9 cellular contexts compared by ENCODE assay signal in genomic region chrX:153925387-153925738, GRCh38. TPM values are rescaled to one million over a fixed set of nuclear protein-coding genes. Genes with fewer than 3 reads are reported as not detected.
DNase-seq lines count a peak whose midpoint lies in the region; ATAC-seq and TF ChIP-seq lines count a peak whose summit lies in the region.
"Had no signal": no experiment of that assay in that cellular context is flagged by ENCODE, and none has a peak within 500 bp of the region (broad histone marks: within the 10 kb centered on the region; RNA-seq: fewer than 3 reads in every experiment).

No MANE protein-coding gene starts in this region.

- H3K4me3 ChIP-seq in BLaER1 (peak overlapping the region; percentile 70), mesodermal cell (ENCODE audit: extremely low read depth, insufficient read depth, low read length, poor library complexity, severe bottlenecking) (peak overlapping the region; percentile 19), body of pancreas (no peak overlapping the region)

- H3K4me1 ChIP-seq in BLaER1 (peaks cover 92% of the 10 kb centered on the region), mesodermal cell (ENCODE audit: control insufficient read depth, insufficient read depth, low read length, poor library complexity, severe bottlenecking) (peaks cover 14% of the 10 kb centered on the region), body of pancreas (peaks cover 29% of the 10 kb centered on the region)

- peak overlapping the region; percentile 96 for H3K4me3 Mint-ChIP-seq in activated T-helper 1 cell treated with anti-CD3 and anti-CD28 coated beads, Interleukin-12 subunit alpha, Interleukin-12 subunit beta, Interleukin-2, Interleukin-4 antibody, amounts not matched to agents 30 ng/mL and 10 ng/mL and 1 ng/mL, durations not matched to agents 14 hours and 24 hours and 36 hours

- H4K20me1 ChIP-seq in BLaER1: peaks cover 98% of the 10 kb centered on the region

- no peaks in the 10 kb centered on the region for H3K9me3 Mint-ChIP-seq in activated T-helper 1 cell treated with anti-CD3 and anti-CD28 coated beads, Interleukin-12 subunit alpha, Interleukin-12 subunit beta, Interleukin-2, Interleukin-4 antibody, amounts not matched to agents 30 ng/mL and 10 ng/mL and 1 ng/mL, durations not matched to agents 14 hours and 24 hours and 36 hours

- H3K27ac Mint-ChIP-seq in activated T-helper 1 cell treated with anti-CD3 and anti-CD28 coated beads, Interleukin-12 subunit alpha, Interleukin-12 subunit beta, Interleukin-2, Interleukin-4 antibody, amounts not matched to agents 30 ng/mL and 10 ng/mL and 1 ng/mL, durations not matched to agents 14 hours and 24 hours and 36 hours: peak overlapping the region; percentile 95

- DNase-seq in activated T-helper 1 cell treated with anti-CD3 and anti-CD28 coated beads, Interleukin-12 subunit alpha, Interleukin-12 subunit beta, Interleukin-2, Interleukin-4 antibody, amounts not matched to agents 30 ng/mL and 10 ng/mL and 1 ng/mL, durations not matched to agents 14 hours and 24 hours and 36 hours (ENCODE audit: low spot score): no peak
- DNase-seq in SKM-1 (lab: John Stamatoyannopoulos, UW; ENCODE audit: unreplicated experiment) (no peak), body of pancreas (no peak), GM13977 (ENCODE audit: low spot score) (no peak), NCI-H345 (lab: John Stamatoyannopoulos, UW) (no peak)

- H3K9ac ChIP-seq in BLaER1: peak overlapping the region; percentile 97

- intact Hi-C loops in activated T-helper 1 cell treated with anti-CD3 and anti-CD28 coated beads, Interleukin-12 subunit alpha, Interleukin-12 subunit beta, Interleukin-2, Interleukin-4 antibody, amounts not matched to agents 30 ng/mL and 10 ng/mL and 1 ng/mL, durations not matched to agents 14 hours and 24 hours and 36 hours (cut with micrococcal nuclease): loop anchor here (2.0 to 10.0 kb wide), 4 partner anchors 125 to 552 kb away; partner anchors contain the start of genes LAGE3, PLXNB3 and RPL10
- intact Hi-C loops in body of pancreas (cut with DNase I): no loop called here

- peaks cover 30% of the 10 kb centered on the region for H3K4me1 Mint-ChIP-seq in activated T-helper 1 cell treated with anti-CD3 and anti-CD28 coated beads, Interleukin-12 subunit alpha, Interleukin-12 subunit beta, Interleukin-2, Interleukin-4 antibody, amounts not matched to agents 30 ng/mL and 10 ng/mL and 1 ng/mL, durations not matched to agents 14 hours and 24 hours and 36 hours (ENCODE audit: low read depth)

- peak overlapping the region; percentile 99 for H3K4me2 ChIP-seq in BLaER1

- H3K27ac ChIP-seq in BLaER1 (peak overlapping the region; percentile 99), mesodermal cell (ENCODE audit: low read depth, low read length, severe bottlenecking) (no peak overlapping the region), body of pancreas (peak overlapping the region in 1 of 4 donors; percentile 96)

- H3K27me3 Mint-ChIP-seq in activated T-helper 1 cell treated with anti-CD3 and anti-CD28 coated beads, Interleukin-12 subunit alpha, Interleukin-12 subunit beta, Interleukin-2, Interleukin-4 antibody, amounts not matched to agents 30 ng/mL and 10 ng/mL and 1 ng/mL, durations not matched to agents 14 hours and 24 hours and 36 hours (ENCODE audit: insufficient read depth): no peaks in the 10 kb centered on the region

- H3K27me3 ChIP-seq in BLaER1 (peaks cover 61% of the 10 kb centered on the region), body of pancreas (no peaks in the 10 kb centered on the region)

- H3K9me3 ChIP-seq in BLaER1 (no peaks in the 10 kb centered on the region), mesodermal cell (ENCODE audit: control insufficient read depth, low read length) (no peaks in the 10 kb centered on the region), body of pancreas (no peaks in the 10 kb centered on the region)

- WGBS in mesodermal cell (ENCODE audit: insufficient coverage in 2 of 2), 2 experiments: 80 to 83% methylated on average over 1 of the region's 4 CpGs
- 70% methylated on average over 4 of the region's 4 CpGs; no CpG with 5 or more reads in 1 of the 2 donors for WGBS in body of pancreas, 2 donors

- H3K36me3 ChIP-seq in BLaER1 (peaks cover 26% of the 10 kb centered on the region; the same call in 1 of the 2 replicates), mesodermal cell (ENCODE audit: control insufficient read depth, insufficient read depth, low read length) (peaks cover 3% of the 10 kb centered on the region), body of pancreas (replicated peaks in 1 of 2; ENCODE audit: insufficient read depth in 1 of 2, low read depth in 2 of 2) (no peaks in the 10 kb centered on the region)

- TF ChIP-seq CTCF in body of pancreas (IDR thresholded peaks at IDR 0.05) (no peak), GM13977 (IDR thresholded peaks at IDR 0.05; ENCODE audit: extremely low read depth, insufficient read depth, missing control alignments) (no peak)

- TF ChIP-seq POLR2A in GM19193 (IDR thresholded peaks at IDR 0.05; ENCODE audit: extremely low read depth, insufficient read depth, insufficient read length) (peak; percentile 95), body of pancreas (IDR thresholded peaks at IDR 0.05) (no peak)

- peaks cover 6% of the 10 kb centered on the region for H3K36me3 Mint-ChIP-seq in activated T-helper 1 cell treated with anti-CD3 and anti-CD28 coated beads, Interleukin-12 subunit alpha, Interleukin-12 subunit beta, Interleukin-2, Interleukin-4 antibody, amounts not matched to agents 30 ng/mL and 10 ng/mL and 1 ng/mL, durations not matched to agents 14 hours and 24 hours and 36 hours (ENCODE audit: low read depth)

- no peak for ATAC-seq in body of pancreas

- in situ Hi-C loops in GM13977 (cut with MboI; ENCODE audit: low pct_unique_long_range_greater_than_20kb, low sequenced_read_pairs, unreplicated experiment): loop anchor here (25.0 kb wide), 1 partner anchor 963 kb away; no protein-coding TSS in a partner anchor

RNA-seq across cellular contexts. Expression of gene ARHGAP4, which starts 0.7 kb away (rescaled TPM):
- 128 TPM in 2 replicates for total RNA-seq in activated T-helper 1 cell treated with anti-CD3 and anti-CD28 coated beads, Interleukin-12 subunit alpha, Interleukin-12 subunit beta, Interleukin-2, Interleukin-4 antibody, amounts not matched to agents 30 ng/mL and 10 ng/mL and 1 ng/mL, durations not matched to agents 14 hours and 24 hours and 36 hours
- 18.2 TPM for polyA plus RNA-seq in mesodermal cell (2013, experiment 1 of 2)
- 8.8 TPM for polyA plus RNA-seq in mesodermal cell (2013, experiment 2 of 2)
- 10 to 100 TPM in 1 of 2 donors, 1 to 10 TPM in 1; 8.6 to 16.6 TPM for total RNA-seq in body of pancreas

RNA-seq across cellular contexts. Expression of gene NAA10, which starts 9.5 kb away (rescaled TPM):
- total RNA-seq in activated T-helper 1 cell treated with anti-CD3 and anti-CD28 coated beads, Interleukin-12 subunit alpha, Interleukin-12 subunit beta, Interleukin-2, Interleukin-4 antibody, amounts not matched to agents 30 ng/mL and 10 ng/mL and 1 ng/mL, durations not matched to agents 14 hours and 24 hours and 36 hours: 150 and 156 TPM in 2 replicates
- 107 TPM for polyA plus RNA-seq in mesodermal cell (2013, experiment 1 of 2)
- polyA plus RNA-seq in mesodermal cell (2013, experiment 2 of 2): 95.7 TPM
- total RNA-seq in body of pancreas: 10 to 100 TPM; 30.3 to 74.7 TPM

RNA-seq across cellular contexts. Expression of gene RENBP, which starts 19.1 kb away (rescaled TPM):
- 12.8 and 14.0 TPM in 2 replicates for total RNA-seq in activated T-helper 1 cell treated with anti-CD3 and anti-CD28 coated beads, Interleukin-12 subunit alpha, Interleukin-12 subunit beta, Interleukin-2, Interleukin-4 antibody, amounts not matched to agents 30 ng/mL and 10 ng/mL and 1 ng/mL, durations not matched to agents 14 hours and 24 hours and 36 hours
- 10.9 TPM for polyA plus RNA-seq in mesodermal cell (2013, experiment 1 of 2)
- polyA plus RNA-seq in mesodermal cell (2013, experiment 2 of 2): 7.8 TPM
- 1 to 10 TPM in 1 of 2 donors, under 1 TPM in 1; 0.66 to 6.0 TPM for total RNA-seq in body of pancreas

RNA-seq across cellular contexts. Expression of gene AVPR2, which starts 20.9 kb away (rescaled TPM):
- total RNA-seq in activated T-helper 1 cell treated with anti-CD3 and anti-CD28 coated beads, Interleukin-12 subunit alpha, Interleukin-12 subunit beta, Interleukin-2, Interleukin-4 antibody, amounts not matched to agents 30 ng/mL and 10 ng/mL and 1 ng/mL, durations not matched to agents 14 hours and 24 hours and 36 hours: not detected in 2 replicates
- polyA plus RNA-seq in mesodermal cell (2013, experiment 1 of 2): 0.29 TPM
- polyA plus RNA-seq in mesodermal cell (2013, experiment 2 of 2): 0.30 TPM
- total RNA-seq in body of pancreas: under 1 TPM; 0.66 to 0.78 TPM
- total RNA-seq: cerebellum had no signal

RNA-seq across cellular contexts. Expression of gene L1CAM, which starts 39.4 kb away (rescaled TPM):
- total RNA-seq in activated T-helper 1 cell treated with anti-CD3 and anti-CD28 coated beads, Interleukin-12 subunit alpha, Interleukin-12 subunit beta, Interleukin-2, Interleukin-4 antibody, amounts not matched to agents 30 ng/mL and 10 ng/mL and 1 ng/mL, durations not matched to agents 14 hours and 24 hours and 36 hours: 1.7 and 3.3 TPM in 2 replicates
- 53.0 TPM for polyA plus RNA-seq in mesodermal cell (2013, experiment 1 of 2)
- polyA plus RNA-seq in mesodermal cell (2013, experiment 2 of 2): 39.3 TPM
- 1 to 10 TPM; 1.8 to 7.9 TPM for total RNA-seq in body of pancreas

Comparison
In these comparisons a context has a peak if more than half of its experiments do, and no peak if none do; other contexts are left out.
1. H3K4me3 ChIP-seq: peak in BLaER1 (single experiment) and mesodermal cell (single experiment); none in body of pancreas (0 of 2).